18 cellular contexts compared by ENCODE assay signal in genomic region chr9:18366184-18366583, GRCh38.
A peak's percentile ranks its signal among the peaks of the same experiment; 100 is the strongest.
DNase-seq lines count a peak whose midpoint lies in the region; ATAC-seq and TF ChIP-seq lines count a peak whose summit lies in the region.
"Had no signal": no experiment of that assay in that cellular context is flagged by ENCODE, and none has a peak within 500 bp of the region (broad histone marks: within the 10 kb centered on the region; RNA-seq: fewer than 3 reads in every experiment).

No MANE protein-coding gene starts in this region.

- no peak for TF ChIP-seq POLR2A in GM18505 (IDR thresholded peaks at IDR 0.05; ENCODE audit: borderline replicate concordance, extremely low read depth, insufficient read depth, insufficient read length)

- DNase-seq in SIG-M5 treated with dmso at 0.1 percent for 504 hours (lab: John Stamatoyannopoulos, UW; ENCODE audit: unreplicated experiment) (peak; percentile 69), cerebellar nuclear complex (lab: John Stamatoyannopoulos, UW) (no peak), NCI-H187 (lab: John Stamatoyannopoulos, UW) (no peak)
- DNase-seq: activated T-cell treated with anti-CD3 and anti-CD28 coated beads, Interleukin-2, amount 50 U/mL, for 72 hours; AML-193; mucosa of descending colon; NCI-H446 treated with DMSO at 0.1 percent for 48 hours; nucleus accumbens; PC-3; SK-N-SH; stimulated activated CD4-positive, alpha-beta T cell treated with anti-CD3 and anti-CD28 coated beads, Interleukin-2, amount 100 ng/mL, for 48 hours had no signal

- ATAC-seq in GM18505 (IDR thresholded peaks at IDR 0.05; ENCODE audit: unreplicated experiment), result peak; percentile 85
- peak; percentile 64 for ATAC-seq in GM21529 (IDR thresholded peaks at IDR 0.05; ENCODE audit: unreplicated experiment)
- ATAC-seq in HG03460 (IDR thresholded peaks at IDR 0.05; ENCODE audit: unreplicated experiment), result peak; percentile 53
- ATAC-seq in GM19463 (IDR thresholded peaks at IDR 0.05; ENCODE audit: unreplicated experiment), result no peak
- no peak for ATAC-seq in HG02973 (IDR thresholded peaks at IDR 0.05; ENCODE audit: unreplicated experiment)
- ATAC-seq: activated T-cell treated with anti-CD3 and anti-CD28 coated beads, Interleukin-2, amount 50 U/mL, for 72 hours; GM23338; left lobe of liver; mucosa of descending colon; PC-3 had no signal

Comparison
In these comparisons a context has a peak if more than half of its experiments do, and no peak if none do; other contexts are left out.
1. ATAC-seq: peak in GM18505 (single experiment), GM21529 (single experiment) and HG03460 (single experiment); none in GM19463 (single experiment) and HG02973 (single experiment).